Comparison of ENCODE assay signal across 18 cellular contexts in genomic region chr11:72788250-72788649, GRCh38. TPM values are rescaled to one million over a fixed set of nuclear protein-coding genes. Genes with fewer than 3 reads are reported as not detected.
DNase-seq lines count a peak whose midpoint lies in the region; ATAC-seq and TF ChIP-seq lines count a peak whose summit lies in the region.
"Had no signal": no experiment of that assay in that cellular context is flagged by ENCODE, and none has a peak within 500 bp of the region (broad histone marks: within the 10 kb centered on the region; RNA-seq: fewer than 3 reads in every experiment).

No MANE protein-coding gene starts in this region.

- H3K27ac Mint-ChIP-seq in CD8-positive, alpha-beta memory T cell, result peak overlapping the region in 2 of 8 donors; percentile 86 to 90
- H3K27ac Mint-ChIP-seq in T-helper 17 cell, result peak overlapping the region; percentile 39

- H3K4me3 Mint-ChIP-seq in CD8-positive, alpha-beta memory T cell, result no peak overlapping the region
- no peak overlapping the region for H3K4me3 Mint-ChIP-seq in T-helper 17 cell

- no peak overlapping the region for H3K4me2 ChIP-seq in parathyroid adenoma (ENCODE audit: low read length)

- no peaks in the 10 kb centered on the region for H3K79me2 ChIP-seq in parathyroid adenoma

- ATAC-seq in T-helper 17 cell, result no peak
- ATAC-seq: HCT116, PC-3, SK-N-SH treated with all-trans-retinoic acid at 6 μM for 48 hours had no signal

- no peak for TF ChIP-seq CTCF in parathyroid adenoma (IDR thresholded peaks at IDR 0.05)

- DNase-seq in CD8-positive, alpha-beta memory T cell, result no peak
- DNase-seq in T-helper 17 cell (no peak), head of caudate nucleus (peak in 34 of 42 donors; percentile 35 to 93 (median 72)), NAMALWA (ENCODE audit: low spot score) (no peak), hippocampal formation (lab: John Stamatoyannopoulos, UW) (no peak)
- no peak for DNase-seq in NK-92 treated with Interleukin-12 subunit alpha and Interleukin-12 subunit beta, amount 100 ng/mL, for 24 hours (lab: John Stamatoyannopoulos, UW)
- no peak for DNase-seq in activated CD4-positive, alpha-beta T cell treated with anti-CD3 and anti-CD28 coated beads, Interleukin-2, amount 50 U/mL, for 4 hours
- DNase-seq: DMS153; immature natural killer cell; NCI-H526 treated with DMSO at 0.1 percent for 48 hours; PC-3; sigmoid colon; stimulated activated CD4-positive, alpha-beta T cell treated with anti-CD3 and anti-CD28 coated beads, Interleukin-2, amount 100 ng/mL, for 24 hours; testis had no signal

- POLR2A ChIA-PET in CD8-positive, alpha-beta memory T cell (lab: Charles Lee), result no interaction called here

- CTCF ChIA-PET in CD8-positive, alpha-beta memory T cell (lab: Charles Lee), result interaction anchor here (1.8 kb wide), 1 partner anchor 63 kb away, joined by 5 read pairs; no protein-coding TSS in a partner anchor

- H3K9me3 ChIP-seq in CD8-positive, alpha-beta memory T cell (ENCODE audit: low read length), result no peaks in the 10 kb centered on the region
- H3K9me3 ChIP-seq in T-helper 17 cell (ENCODE audit: control insufficient read depth, low read length, poor library complexity, severe bottlenecking) (no peaks in the 10 kb centered on the region), parathyroid adenoma (ENCODE audit: control insufficient read depth, low read length) (no peaks in the 10 kb centered on the region)
- H3K9me3 ChIP-seq: esophagus muscularis mucosa, sigmoid colon, testis had no signal

- peaks cover 10 to 16% (median 12%) of the 10 kb centered on the region in 3 donors for H3K4me1 Mint-ChIP-seq in CD8-positive, alpha-beta memory T cell
- H3K4me1 Mint-ChIP-seq in T-helper 17 cell, result peaks cover 10% of the 10 kb centered on the region

- H3K36me3 ChIP-seq in CD8-positive, alpha-beta memory T cell (ENCODE audit: insufficient read depth, low read length), result no peaks in the 10 kb centered on the region
- no peaks in the 10 kb centered on the region for H3K36me3 ChIP-seq in parathyroid adenoma (ENCODE audit: control insufficient read depth, insufficient read depth, low read length)
- H3K36me3 ChIP-seq: esophagus muscularis mucosa, sigmoid colon had no signal

- H3K27me3 Mint-ChIP-seq in CD8-positive, alpha-beta memory T cell, result peaks cover 0 to 2% of the 10 kb centered on the region in 2 donors
- H3K27me3 Mint-ChIP-seq in T-helper 17 cell, result no peaks in the 10 kb centered on the region

- no peaks in the 10 kb centered on the region for H3K36me3 Mint-ChIP-seq in CD8-positive, alpha-beta memory T cell
- no peaks in the 10 kb centered on the region for H3K36me3 Mint-ChIP-seq in T-helper 17 cell (ENCODE audit: low read depth)
- H3K36me3 Mint-ChIP-seq: immature natural killer cell had no signal

- no peaks in the 10 kb centered on the region for H3K27me3 ChIP-seq in CD8-positive, alpha-beta memory T cell (ENCODE audit: insufficient read depth, low read length, poor library complexity, severe bottlenecking)
- no peaks in the 10 kb centered on the region for H3K27me3 ChIP-seq in parathyroid adenoma (ENCODE audit: control insufficient read depth, insufficient read depth, low read length)
- H3K27me3 ChIP-seq: esophagus muscularis mucosa, sigmoid colon, testis had no signal

- peak overlapping the region; percentile 69 for H3K27ac ChIP-seq in CD8-positive, alpha-beta memory T cell (ENCODE audit: low read depth, low read length)
- H3K27ac ChIP-seq in parathyroid adenoma, result peak overlapping the region; percentile 79
- H3K27ac ChIP-seq: esophagus muscularis mucosa, testis had no signal

- H3K9ac ChIP-seq in parathyroid adenoma, result no peak overlapping the region

- no peak overlapping the region for H3K4me3 ChIP-seq in CD8-positive, alpha-beta memory T cell (ENCODE audit: low read length)
- no peak overlapping the region for H3K4me3 ChIP-seq in parathyroid adenoma (ENCODE audit: low read depth, low read length)
- H3K4me3 ChIP-seq: esophagus muscularis mucosa, sigmoid colon, testis had no signal

- peaks cover 9% of the 10 kb centered on the region for H3K4me1 ChIP-seq in CD8-positive, alpha-beta memory T cell (ENCODE audit: insufficient read depth, low read length)
- peaks cover 21% of the 10 kb centered on the region for H3K4me1 ChIP-seq in parathyroid adenoma

- intact Hi-C loops in head of caudate nucleus (cut with DNase I), result no loop called here

- no peaks in the 10 kb centered on the region for H3K9me3 Mint-ChIP-seq in CD8-positive, alpha-beta memory T cell
- H3K9me3 Mint-ChIP-seq: immature natural killer cell had no signal

- no peak overlapping the region for H2AFZ ChIP-seq in parathyroid adenoma

RNA-seq across cellular contexts. Expression of gene STARD10, which starts 5.6 kb away (rescaled TPM):
- 10 to 100 TPM; 13.8 to 15.9 TPM for total RNA-seq in CD8-positive, alpha-beta memory T cell
- 21.8 TPM for polyA plus RNA-seq in CD8-positive, alpha-beta memory T cell
- total RNA-seq in T-helper 17 cell, result 10 to 100 TPM; 12.9 to 17.7 TPM

RNA-seq across cellular contexts. Expression of gene ATG16L2, which starts 26.0 kb away (rescaled TPM):
- total RNA-seq in CD8-positive, alpha-beta memory T cell, result 10 to 100 TPM; 50.3 to 53.2 TPM
- 18.8 TPM for polyA plus RNA-seq in CD8-positive, alpha-beta memory T cell
- total RNA-seq in T-helper 17 cell, result 100 to 1,000 TPM in 1 of 2 donors, 10 to 100 TPM in 1; 95.4 to 121 TPM

RNA-seq across cellular contexts. Expression of gene ARAP1, which starts 36.0 kb away (rescaled TPM):
- 10 to 100 TPM; 61.2 to 64.0 TPM for total RNA-seq in CD8-positive, alpha-beta memory T cell
- 39.8 TPM for polyA plus RNA-seq in CD8-positive, alpha-beta memory T cell
- 100 to 1,000 TPM in 1 of 2 donors, 10 to 100 TPM in 1; 93.3 to 108 TPM for total RNA-seq in T-helper 17 cell

Comparison
In these comparisons a context has a peak if more than half of its experiments do, and no peak if none do; other contexts are left out.
1. DNase-seq: peak in head of caudate nucleus (34 of 42); none in CD8-positive, alpha-beta memory T cell (0 of 5), T-helper 17 cell (0 of 3), NK-92 treated with Interleukin-12 subunit alpha and Interleukin-12 subunit beta, amount 100 ng/mL, for 24 hours (single experiment), activated CD4-positive, alpha-beta T cell treated with anti-CD3 and anti-CD28 coated beads, Interleukin-2, amount 50 U/mL, for 4 hours (0 of 2), NAMALWA (single experiment) and hippocampal formation (0 of 2).